26 cellular contexts compared by ENCODE assay signal in genomic region chr7:156492170-156492569, GRCh38.
"Had no signal": no experiment of that assay in that cellular context is flagged by ENCODE, and none has a peak within 500 bp of the region (broad histone marks: within the 10 kb centered on the region; RNA-seq: fewer than 3 reads in every experiment).

No MANE protein-coding gene starts in this region.

- H3K36me3 ChIP-seq: brain microvascular endothelial cell, gastrocnemius medialis had no signal

- H3K27ac Mint-ChIP-seq: activated CD4-positive, alpha-beta memory T cell treated with anti-CD3 and anti-CD28 coated beads for 36 hours; activated CD4-positive, alpha-beta T cell treated with anti-CD3 and anti-CD28 coated beads for 36 hours; activated CD4-positive, alpha-beta T cell treated with anti-CD3 and anti-CD28 coated beads, Interleukin-2, amount 10 ng/mL, durations not matched to agents 24 days and 14 days; activated CD8-positive, alpha-beta memory T cell treated with anti-CD3 and anti-CD28 coated beads, Interleukin-2, amount 10 ng/mL, durations not matched to agents 7 days and 5 days; activated CD8-positive, alpha-beta T cell treated with anti-CD3 and anti-CD28 coated beads, Interleukin-2, amount 10 ng/mL, durations not matched to agents 7 days and 5 days; activated naive CD4-positive, alpha-beta T cell treated with anti-CD3 and anti-CD28 coated beads for 36 hours; activated naive CD4-positive, alpha-beta T cell treated with anti-CD3 and anti-CD28 coated beads, Interleukin-2, amount 50 U/mL, for 72 hours; activated naive CD8-positive, alpha-beta T cell treated with anti-CD3 and anti-CD28 coated beads, Interleukin-2, amount 10 ng/mL, durations not matched to agents 7 days and 5 days; activated T-helper 1 cell treated with anti-CD3 and anti-CD28 coated beads, Interleukin-12 subunit alpha, Interleukin-12 subunit beta, Interleukin-2, Interleukin-4 antibody, amounts not matched to agents 30 ng/mL and 10 ng/mL and 1 ng/mL, durations not matched to agents 14 hours and 24 hours and 36 hours; activated T-helper 2 cell treated with anti-CD3 and anti-CD28 coated beads, Interferon-gamma antibody, Interleukin-2, Interleukin-4, amounts not matched to agents 10 μg/mL and 5 μg/mL and 100 μg/mL, durations not matched to agents 14 hours and 24 hours and 36 hours; dendritic cell treated with granulocyte-macrophage colony-stimulating factor and Interleukin-4, amounts not matched to agents 40 ng/mL and 50 ng/mL, for 4 days had no signal

- H3K27me3 ChIP-seq: brain microvascular endothelial cell, foreskin keratinocyte, gastrocnemius medialis had no signal

- ATAC-seq: activated CD4-positive, alpha-beta T cell treated with anti-CD3 and anti-CD28 coated beads for 36 hours; activated CD8-positive, alpha-beta memory T cell treated with anti-CD3 and anti-CD28 coated beads, Interleukin-2, amount 10 ng/mL, durations not matched to agents 7 days and 5 days; activated CD8-positive, alpha-beta T cell treated with anti-CD3 and anti-CD28 coated beads, Interleukin-2, amount 10 ng/mL, durations not matched to agents 7 days and 5 days; activated naive CD4-positive, alpha-beta T cell treated with anti-CD3 and anti-CD28 coated beads, Interleukin-2, amount 50 U/mL, for 72 hours; esophagus mucosa; foreskin keratinocyte; gastrocnemius medialis had no signal

- H3K4me1 Mint-ChIP-seq: activated CD4-positive, alpha-beta T cell treated with anti-CD3 and anti-CD28 coated beads for 36 hours; activated CD4-positive, alpha-beta T cell treated with anti-CD3 and anti-CD28 coated beads, Interleukin-2, amount 10 ng/mL, durations not matched to agents 24 days and 14 days; activated CD8-positive, alpha-beta memory T cell treated with anti-CD3 and anti-CD28 coated beads, Interleukin-2, amount 10 ng/mL, durations not matched to agents 7 days and 5 days; activated naive CD8-positive, alpha-beta T cell treated with anti-CD3 and anti-CD28 coated beads, Interleukin-2, amount 10 ng/mL, durations not matched to agents 7 days and 5 days; central memory CD8-positive, alpha-beta T cell had no signal

- H3K36me3 Mint-ChIP-seq: activated CD4-positive, alpha-beta memory T cell treated with anti-CD3 and anti-CD28 coated beads for 36 hours; activated CD8-positive, alpha-beta memory T cell treated with anti-CD3 and anti-CD28 coated beads, Interleukin-2, amount 10 ng/mL, durations not matched to agents 7 days and 5 days; activated naive CD4-positive, alpha-beta T cell treated with anti-CD3 and anti-CD28 coated beads, Interleukin-2, amount 50 U/mL, for 72 hours; activated naive CD8-positive, alpha-beta T cell treated with anti-CD3 and anti-CD28 coated beads, Interleukin-2, amount 10 ng/mL, durations not matched to agents 7 days and 5 days had no signal

- DNase-seq: activated CD4-positive, alpha-beta memory T cell treated with anti-CD3 and anti-CD28 coated beads for 36 hours; activated CD4-positive, alpha-beta T cell treated with anti-CD3 and anti-CD28 coated beads for 36 hours; activated CD4-positive, alpha-beta T cell treated with anti-CD3 and anti-CD28 coated beads, Interleukin-2, amount 10 ng/mL, durations not matched to agents 24 days and 14 days; activated CD4-positive, CD25-positive, alpha-beta regulatory T cell; activated CD4-positive, CD25-positive, alpha-beta regulatory T cell treated with anti-CD3 and anti-CD28 coated beads, Interleukin-2, amount 50 U/mL, for 72 hours; activated CD8-positive, alpha-beta memory T cell treated with anti-CD3 and anti-CD28 coated beads, Interleukin-2, amount 10 ng/mL, durations not matched to agents 7 days and 5 days; activated CD8-positive, alpha-beta memory T cell treated with anti-CD3 and anti-CD28 coated beads, Interleukin-2, amount 50 U/mL, for 4 hours; activated CD8-positive, alpha-beta T cell treated with anti-CD3 and anti-CD28 coated beads, Interleukin-2, amount 10 ng/mL, durations not matched to agents 7 days and 5 days; activated effector memory CD4-positive, alpha-beta T cell treated with anti-CD3 and anti-CD28 coated beads, Interleukin-2, amount 50 U/mL, for 16 hours; activated naive CD4-positive, alpha-beta T cell treated with anti-CD3 and anti-CD28 coated beads for 36 hours; activated naive CD8-positive, alpha-beta T cell treated with anti-CD3 and anti-CD28 coated beads, Interleukin-2, amount 10 ng/mL, durations not matched to agents 7 days and 5 days; activated T-cell treated with anti-CD3 and anti-CD28 coated beads, Interleukin-2, amount 50 U/mL, for 1 hour; activated T-cell treated with anti-CD3 and anti-CD28 coated beads, Interleukin-2, amount 50 U/mL, for 48 hours; brain microvascular endothelial cell; effector CD8-positive, alpha-beta T cell; foreskin keratinocyte; gastrocnemius medialis; glutamatergic neuron; T-helper 2 cell had no signal

- H3K4me1 ChIP-seq: foreskin keratinocyte, gastrocnemius medialis had no signal

- H3K27me3 Mint-ChIP-seq: activated CD8-positive, alpha-beta memory T cell treated with anti-CD3 and anti-CD28 coated beads, Interleukin-2, amount 10 ng/mL, durations not matched to agents 7 days and 5 days had no signal

- H3K27ac ChIP-seq: brain microvascular endothelial cell, coronary artery, foreskin keratinocyte, gastrocnemius medialis had no signal

- H3K4me3 Mint-ChIP-seq: activated CD4-positive, alpha-beta memory T cell treated with anti-CD3 and anti-CD28 coated beads for 36 hours; activated CD4-positive, alpha-beta T cell treated with anti-CD3 and anti-CD28 coated beads for 36 hours; activated CD4-positive, alpha-beta T cell treated with anti-CD3 and anti-CD28 coated beads, Interleukin-2, amount 10 ng/mL, durations not matched to agents 24 days and 14 days; activated CD8-positive, alpha-beta memory T cell treated with anti-CD3 and anti-CD28 coated beads, Interleukin-2, amount 10 ng/mL, durations not matched to agents 7 days and 5 days; activated CD8-positive, alpha-beta T cell treated with anti-CD3 and anti-CD28 coated beads, Interleukin-2, amount 10 ng/mL, durations not matched to agents 7 days and 5 days; activated naive CD4-positive, alpha-beta T cell treated with anti-CD3 and anti-CD28 coated beads for 36 hours; activated naive CD8-positive, alpha-beta T cell treated with anti-CD3 and anti-CD28 coated beads, Interleukin-2, amount 10 ng/mL, durations not matched to agents 7 days and 5 days; activated T-helper 1 cell treated with anti-CD3 and anti-CD28 coated beads, Interleukin-12 subunit alpha, Interleukin-12 subunit beta, Interleukin-2, Interleukin-4 antibody, amounts not matched to agents 30 ng/mL and 10 ng/mL and 1 ng/mL, durations not matched to agents 14 hours and 24 hours and 36 hours; central memory CD8-positive, alpha-beta T cell; dendritic cell treated with granulocyte-macrophage colony-stimulating factor and Interleukin-4, amounts not matched to agents 40 ng/mL and 50 ng/mL, for 4 days had no signal

- H3K4me3 ChIP-seq: coronary artery, gastrocnemius medialis had no signal

- H3K9me3 Mint-ChIP-seq: activated CD4-positive, alpha-beta memory T cell treated with anti-CD3 and anti-CD28 coated beads for 36 hours; activated CD4-positive, alpha-beta T cell treated with anti-CD3 and anti-CD28 coated beads, Interleukin-2, amount 10 ng/mL, durations not matched to agents 24 days and 14 days; activated naive CD4-positive, alpha-beta T cell treated with anti-CD3 and anti-CD28 coated beads for 36 hours; activated naive CD4-positive, alpha-beta T cell treated with anti-CD3 and anti-CD28 coated beads, Interleukin-2, amount 50 U/mL, for 72 hours; activated naive CD8-positive, alpha-beta T cell treated with anti-CD3 and anti-CD28 coated beads, Interleukin-2, amount 10 ng/mL, durations not matched to agents 7 days and 5 days; activated T-helper 1 cell treated with anti-CD3 and anti-CD28 coated beads, Interleukin-12 subunit alpha, Interleukin-12 subunit beta, Interleukin-2, Interleukin-4 antibody, amounts not matched to agents 30 ng/mL and 10 ng/mL and 1 ng/mL, durations not matched to agents 14 hours and 24 hours and 36 hours; activated T-helper 2 cell treated with anti-CD3 and anti-CD28 coated beads, Interferon-gamma antibody, Interleukin-2, Interleukin-4, amounts not matched to agents 10 μg/mL and 5 μg/mL and 100 μg/mL, durations not matched to agents 14 hours and 24 hours and 36 hours; central memory CD8-positive, alpha-beta T cell; dendritic cell treated with granulocyte-macrophage colony-stimulating factor and Interleukin-4, amounts not matched to agents 40 ng/mL and 50 ng/mL, for 4 days had no signal

- H3K9me3 ChIP-seq: gastrocnemius medialis had no signal
